In genomic region chr4:87499415-87500106, GRCh38 we compare ENCODE assay signal across 11 cellular contexts. TPM values are rescaled to one million over a fixed set of nuclear protein-coding genes. Genes with fewer than 3 reads are reported as not detected.
A peak's percentile ranks its signal among the peaks of the same experiment; 100 is the strongest.
DNase-seq lines count a peak whose midpoint lies in the region; ATAC-seq and TF ChIP-seq lines count a peak whose summit lies in the region.
"Had no signal": no experiment of that assay in that cellular context is flagged by ENCODE, and none has a peak within 500 bp of the region (broad histone marks: within the 10 kb centered on the region; RNA-seq: fewer than 3 reads in every experiment).

No MANE protein-coding gene starts in this region.

- TF ChIP-seq CTCF in GM20000 (IDR thresholded peaks at IDR 0.05; ENCODE audit: extremely low read depth, missing control alignments) (no peak), gastroesophageal sphincter (IDR thresholded peaks at IDR 0.05) (no peak), Peyer's patch (IDR thresholded peaks at IDR 0.05) (no peak)

- H3K9me3 ChIP-seq in gastroesophageal sphincter = no peaks in the 10 kb centered on the region
- no peaks in the 10 kb centered on the region for H3K9me3 ChIP-seq in Peyer's patch

- H3K27me3 ChIP-seq in gastroesophageal sphincter (no peaks in the 10 kb centered on the region), Peyer's patch (no peaks in the 10 kb centered on the region)

- no peak overlapping the region for H3K4me3 ChIP-seq in gastroesophageal sphincter
- H3K4me3 ChIP-seq in Peyer's patch = no peak overlapping the region

- ATAC-seq in GM18517 (IDR thresholded peaks at IDR 0.05; ENCODE audit: unreplicated experiment) (peak; percentile 80), HG03103 (IDR thresholded peaks at IDR 0.05; ENCODE audit: low read depth, unreplicated experiment) (peak; percentile 78), gastroesophageal sphincter (peak; percentile 13)
- ATAC-seq: Panc1 had no signal

- DNase-seq in GM20000 (ENCODE audit: low spot score) (peak; percentile 29), anterior cingulate cortex (lab: John Stamatoyannopoulos, UW) (no peak), NOMO-1 treated with DMSO at 0.1 percent for 48 hours (lab: John Stamatoyannopoulos, UW; ENCODE audit: unreplicated experiment) (no peak), HUDEP-2 (lab: John Stamatoyannopoulos, UW; ENCODE audit: unreplicated experiment in 76 of 76) (no peak), Peyer's patch (no peak)

- 27 to 31% methylated on average over 7 of the region's 7 CpGs for WGBS in gastroesophageal sphincter (ENCODE audit: low coverage in 1 of 2), 2 donors

- peak overlapping the region; percentile 37 to 86 (median 69) for H3K27ac ChIP-seq in gastroesophageal sphincter
- peak overlapping the region in 1 of 4 donors; percentile 67 for H3K27ac ChIP-seq in Peyer's patch

- TF ChIP-seq EP300 in gastroesophageal sphincter (IDR thresholded peaks at IDR 0.05) = no peak

- H3K36me3 ChIP-seq in gastroesophageal sphincter (peaks cover under 1 to 54% of the 10 kb centered on the region in 2 donors), Peyer's patch (no peaks in the 10 kb centered on the region)

- TF ChIP-seq POLR2A in gastroesophageal sphincter (IDR thresholded peaks at IDR 0.05) = no peak
- TF ChIP-seq POLR2A in Peyer's patch (IDR thresholded peaks at IDR 0.05) = no peak

- H3K4me1 ChIP-seq in gastroesophageal sphincter (peaks cover 5 to 81% (median 12%) of the 10 kb centered on the region in 3 donors), Peyer's patch (peaks cover 0 to 12% (median 0%) of the 10 kb centered on the region in 4 donors)

RNA-seq across cellular contexts. Expression of gene SPARCL1, which starts 29.6 kb away (rescaled TPM):
- total RNA-seq in gastroesophageal sphincter (1,000 to 10,000 TPM; 1,558 to 2,335 (median 1,828) TPM), Peyer's patch (100 to 1,000 TPM in 3 of 4 donors, 10 to 100 TPM in 1; 37.1 to 120 (median 117) TPM)
- total RNA-seq: endothelial cell of umbilical vein, G401 had no signal

Comparison
In these comparisons a context has a peak if more than half of its experiments do, and no peak if none do; other contexts are left out.
1. ATAC-seq: peak in every context shown above with its lines; median percentile 80 in GM18517; 78 in HG03103; 13 in gastroesophageal sphincter.
2. RNA of gene SPARCL1, which starts 29.6 kb away (total RNA-seq): 1,558 to 2,335 TPM in gastroesophageal sphincter; 37.1 to 120 TPM in Peyer's patch; every median in the first group is over 10 times any median in the second.